In the genomic region with DNA sequence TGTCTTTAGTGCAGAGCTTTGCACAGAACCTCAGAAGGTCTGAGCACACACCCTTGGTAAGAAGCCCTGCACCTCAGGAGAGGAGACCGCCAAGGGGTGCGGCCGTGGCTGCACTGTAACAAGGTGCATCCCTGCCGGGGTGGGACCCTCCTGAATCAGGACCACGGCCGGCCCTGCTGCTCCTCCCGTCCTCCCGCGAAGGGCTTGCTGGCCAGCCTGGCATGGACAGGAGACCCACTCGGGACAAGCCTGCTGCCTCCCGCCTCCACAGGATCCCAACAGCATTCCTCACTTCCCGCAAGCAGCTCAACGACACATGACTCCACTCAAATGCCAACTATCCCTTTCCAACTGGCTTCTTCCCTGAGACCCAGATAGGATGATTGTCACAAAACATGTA, we compare ENCODE assay signal across 28 cellular contexts. TPM values are rescaled to one million over a fixed set of nuclear protein-coding genes. Genes with fewer than 3 reads are reported as not detected.
"Had no signal": no experiment of that assay in that cellular context is flagged by ENCODE, and none has a peak within 500 bp of the region (broad histone marks: within the 10 kb centered on the region; RNA-seq: fewer than 3 reads in every experiment).

No MANE protein-coding gene starts in this region.

- H3K9me3 ChIP-seq: body of pancreas, gastrocnemius medialis, upper lobe of left lung had no signal

- DNase-seq: activated B cell treated with CpG ODN at 0.5 μM for 24 hours; activated CD4-positive, alpha-beta T cell treated with anti-CD3 and anti-CD28 coated beads for 36 hours; activated CD4-positive, alpha-beta T cell treated with anti-CD3 and anti-CD28 coated beads, Interleukin-2, amount 50 U/mL, for 4 hours; activated effector memory CD4-positive, alpha-beta T cell treated with Interleukin-2 at 50 U/mL for 16 hours; activated naive CD4-positive, alpha-beta T cell treated with anti-CD3 and anti-CD28 coated beads for 36 hours; activated naive CD8-positive, alpha-beta T cell treated with anti-CD3 and anti-CD28 coated beads, Interleukin-2, amount 10 ng/mL, durations not matched to agents 7 days and 5 days; activated T-cell treated with anti-CD3 and anti-CD28 coated beads, Interleukin-2, amount 50 U/mL, for 48 hours; body of pancreas; effector memory CD4-positive, alpha-beta T cell; gastrocnemius medialis; head of caudate nucleus; left cardiac atrium; mesendoderm; naive B cell; occipital lobe; stimulated activated CD4-positive, alpha-beta T cell treated with anti-CD3 and anti-CD28 coated beads, Interleukin-4, amount 100 ng/mL, for 1 hour; stimulated activated naive CD4-positive, alpha-beta T cell treated with Interleukin-2 at 50 U/mL for 16 hours; T1000 had no signal

- H3K4me1 ChIP-seq: body of pancreas, gastrocnemius medialis had no signal

- H3K36me3 Mint-ChIP-seq: activated naive CD8-positive, alpha-beta T cell treated with anti-CD3 and anti-CD28 coated beads, Interleukin-2, amount 10 ng/mL, durations not matched to agents 7 days and 5 days; naive B cell had no signal

- ATAC-seq: activated CD4-positive, alpha-beta T cell treated with anti-CD3 and anti-CD28 coated beads for 36 hours; body of pancreas; esophagus mucosa; gastrocnemius medialis; left cardiac atrium had no signal

- H3K36me3 ChIP-seq: gastrocnemius medialis, upper lobe of left lung had no signal

- FAIRE-seq: endothelial cell of umbilical vein, islet of Langerhans had no signal

- H3K4me3 Mint-ChIP-seq: activated B cell treated with CpG ODN at 0.5 μM for 24 hours; activated CD4-positive, alpha-beta T cell treated with anti-CD3 and anti-CD28 coated beads for 36 hours; activated naive CD4-positive, alpha-beta T cell treated with anti-CD3 and anti-CD28 coated beads for 36 hours; activated naive CD8-positive, alpha-beta T cell treated with anti-CD3 and anti-CD28 coated beads, Interleukin-2, amount 10 ng/mL, durations not matched to agents 7 days and 5 days; naive B cell; neural crest cell had no signal

- H3K27me3 Mint-ChIP-seq: activated CD4-positive, alpha-beta T cell treated with anti-CD3 and anti-CD28 coated beads for 36 hours had no signal

- H3K27me3 ChIP-seq: body of pancreas, cardiac muscle cell, upper lobe of left lung had no signal

- H3K27ac Mint-ChIP-seq: activated B cell treated with CpG ODN at 0.5 μM for 24 hours; activated CD4-positive, alpha-beta T cell treated with anti-CD3 and anti-CD28 coated beads for 36 hours; activated naive CD4-positive, alpha-beta T cell treated with anti-CD3 and anti-CD28 coated beads for 36 hours; activated naive CD8-positive, alpha-beta T cell treated with anti-CD3 and anti-CD28 coated beads, Interleukin-2, amount 10 ng/mL, durations not matched to agents 7 days and 5 days had no signal

- H3K9me3 Mint-ChIP-seq: activated B cell treated with CpG ODN at 0.5 μM for 24 hours; activated naive CD4-positive, alpha-beta T cell treated with anti-CD3 and anti-CD28 coated beads for 36 hours had no signal

- H3K4me3 ChIP-seq: body of pancreas, cardiac muscle cell, gastrocnemius medialis, upper lobe of left lung had no signal

- H3K27ac ChIP-seq: body of pancreas, cardiac muscle cell, gastrocnemius medialis, upper lobe of left lung had no signal

RNA-seq across cellular contexts. Expression of a gene that starts 12.8 kb away (rescaled TPM):
- total RNA-seq: activated CD4-positive, alpha-beta T cell treated with anti-CD3 and anti-CD28 coated beads for 36 hours; activated naive CD4-positive, alpha-beta T cell treated with anti-CD3 and anti-CD28 coated beads for 36 hours; dermis microvascular lymphatic vessel endothelial cell; endothelial cell of umbilical vein; T-helper 1 cell treated with Interleukin-12 subunit alpha and Interleukin-12 subunit beta and Interleukin-4 antibody, amounts not matched to agents 30 ng/mL and 1 ng/mL, for 36 hours had no signal
- polyA plus RNA-seq: endothelial cell of umbilical vein had no signal

RNA-seq across cellular contexts. Expression of a gene that starts 42.9 kb away (rescaled TPM):
- total RNA-seq: activated B cell treated with CpG ODN at 0.5 μM for 24 hours; activated naive CD4-positive, alpha-beta T cell treated with anti-CD3 and anti-CD28 coated beads for 36 hours; body of pancreas; dermis microvascular lymphatic vessel endothelial cell; endothelial cell of umbilical vein; esophagus mucosa; gastrocnemius medialis; lower leg skin; occipital lobe; renal cortical epithelial cell; T-helper 1 cell treated with Interleukin-12 subunit alpha and Interleukin-12 subunit beta and Interleukin-4 antibody, amounts not matched to agents 30 ng/mL and 1 ng/mL, for 36 hours had no signal
- polyA plus RNA-seq: endothelial cell of umbilical vein had no signal
